Comparison of ENCODE assay signal across 29 cellular contexts in genomic region chr6:100856146-100856545, GRCh38.
"Had no signal": no experiment of that assay in that cellular context is flagged by ENCODE, and none has a peak within 500 bp of the region (broad histone marks: within the 10 kb centered on the region; RNA-seq: fewer than 3 reads in every experiment).

No MANE protein-coding gene starts in this region.

- H3K4me1 Mint-ChIP-seq: endodermal cell had no signal

- H3K4me3 Mint-ChIP-seq: dendritic cell treated with granulocyte-macrophage colony-stimulating factor and Interleukin-4, amounts not matched to agents 40 ng/mL and 50 ng/mL, for 4 days; effector memory CD8-positive, alpha-beta T cell; endodermal cell had no signal

- DNase-seq: colonic mucosa; cortex of kidney; dermis blood vessel endothelial cell; dorsolateral prefrontal cortex; effector CD4-positive, alpha-beta T cell; effector CD8-positive, alpha-beta T cell; effector memory CD4-positive, alpha-beta T cell; effector memory CD8-positive, alpha-beta T cell; endodermal cell; erythroblast; esophagus squamous epithelium; foreskin fibroblast; foreskin keratinocyte; foreskin melanocyte; gastrocnemius medialis; glutamatergic neuron; head of caudate nucleus; heart left ventricle; heart right ventricle had no signal

- ATAC-seq: effector memory CD8-positive, alpha-beta T cell; esophagus mucosa; foreskin keratinocyte; gastrocnemius medialis; gastroesophageal sphincter; heart left ventricle; heart right ventricle had no signal

- H3K9me3 ChIP-seq: colonic mucosa, esophagus muscularis mucosa, gastrocnemius medialis, gastroesophageal sphincter had no signal

- H3K4me3 ChIP-seq: colonic mucosa, coronary artery, dorsolateral prefrontal cortex, esophagus muscularis mucosa, esophagus squamous epithelium, gastrocnemius medialis, gastroesophageal sphincter, heart left ventricle, heart right ventricle had no signal

- H3K27me3 ChIP-seq: colonic mucosa, dorsolateral prefrontal cortex, esophagus muscularis mucosa, esophagus squamous epithelium, foreskin keratinocyte, gastrocnemius medialis, gastroesophageal sphincter, heart left ventricle, heart right ventricle had no signal

- H3K27ac Mint-ChIP-seq: dendritic cell treated with granulocyte-macrophage colony-stimulating factor and Interleukin-4, amounts not matched to agents 40 ng/mL and 50 ng/mL, for 4 days; effector memory CD8-positive, alpha-beta T cell; endodermal cell had no signal

- H3K4me1 ChIP-seq: colonic mucosa, esophagus muscularis mucosa, esophagus squamous epithelium, foreskin keratinocyte, gastrocnemius medialis, gastroesophageal sphincter, heart left ventricle, heart right ventricle had no signal

- H3K27me3 Mint-ChIP-seq: dendritic cell treated with granulocyte-macrophage colony-stimulating factor and Interleukin-4, amounts not matched to agents 40 ng/mL and 50 ng/mL, for 4 days; effector memory CD8-positive, alpha-beta T cell had no signal

- H3K9me3 Mint-ChIP-seq: endodermal cell had no signal

- H3K36me3 ChIP-seq: colonic mucosa had no signal

- FAIRE-seq: colon, endometrium, endothelial cell of umbilical vein, frontal cortex had no signal

- H3K27ac ChIP-seq: colonic mucosa, coronary artery, dorsolateral prefrontal cortex, epithelial cell of prostate, esophagus muscularis mucosa, esophagus squamous epithelium, foreskin keratinocyte, gastrocnemius medialis, gastroesophageal sphincter, heart left ventricle, heart right ventricle had no signal
